In genomic region chr6:1027795-1028569, GRCh38 we compare ENCODE assay signal across 26 cellular contexts.
DNase-seq lines count a peak whose midpoint lies in the region; ATAC-seq and TF ChIP-seq lines count a peak whose summit lies in the region.
"Had no signal": no experiment of that assay in that cellular context is flagged by ENCODE, and none has a peak within 500 bp of the region (broad histone marks: within the 10 kb centered on the region; RNA-seq: fewer than 3 reads in every experiment).

No MANE protein-coding gene starts in this region.

- no peaks in the 10 kb centered on the region for H3K36me3 ChIP-seq in body of pancreas (replicated peaks in 1 of 2; ENCODE audit: insufficient read depth in 1 of 2, low read depth in 2 of 2)
- H3K36me3 ChIP-seq: breast epithelium, colonic mucosa, suprapubic skin had no signal

- peaks cover 18% of the 10 kb centered on the region for H3K27me3 Mint-ChIP-seq in nephron progenitor cell (ENCODE audit: low read depth, poor library complexity)

- intact Hi-C loops in body of pancreas (cut with DNase I): no loop called here

- H3K27ac Mint-ChIP-seq in nephron progenitor cell: peak overlapping the region; percentile 89
- H3K27ac Mint-ChIP-seq: activated B cell treated with CpG ODN at 0.5 μM for 24 hours; activated CD4-positive, alpha-beta memory T cell treated with anti-CD3 and anti-CD28 coated beads, Interleukin-2, amount 10 ng/mL, durations not matched to agents 7 days and 5 days; CD8-positive, alpha-beta T cell; immature natural killer cell; stimulated activated memory B cell treated with anti-CD40 and anti-IgM and Interleukin-4, amounts not matched to agents 10 μg/mL and 1 μg/mL and 100 μg/mL, for 72 hours had no signal

- H3K27ac ChIP-seq in foreskin keratinocyte (no peak overlapping the region), body of pancreas (no peak overlapping the region)
- H3K27ac ChIP-seq: breast epithelium, colonic mucosa, psoas muscle, suprapubic skin had no signal

- peak; percentile 25 for DNase-seq in ELF-1 (ENCODE audit: low read depth, low spot score)
- peak; percentile 7 for DNase-seq in HT1080 (ENCODE audit: low read depth)
- peak in 1 of 2 donors; percentile 12 for DNase-seq in foreskin keratinocyte
- DNase-seq in nephron progenitor cell: no peak
- no peak for DNase-seq in Ammon's horn (ENCODE audit: low spot score)
- DNase-seq in body of pancreas: no peak
- DNase-seq: activated B cell treated with CpG ODN at 0.5 μM for 24 hours; activated CD4-positive, alpha-beta memory T cell treated with anti-CD3 and anti-CD28 coated beads, Interleukin-2, amount 10 ng/mL, durations not matched to agents 7 days and 5 days; activated gamma-delta T cell treated with Interleukin-2 at 50 U/mL for 16 hours; activated T-cell treated with anti-CD3 and anti-CD28 coated beads for 4 hours; CD8-positive, alpha-beta T cell; colonic mucosa; GOT3; immature natural killer cell; Karpas-422; NCI-H187 treated with DMSO at 0.1 percent for 48 hours; NCI-H69; psoas muscle; stimulated activated CD4-positive, alpha-beta T cell treated with anti-CD3 and anti-CD28 coated beads, Interleukin-2, amount 100 ng/mL, for 24 hours had no signal

- no peaks in the 10 kb centered on the region for H3K9me3 ChIP-seq in body of pancreas
- H3K9me3 ChIP-seq: colonic mucosa, suprapubic skin had no signal

- peaks cover 16% of the 10 kb centered on the region for H3K36me3 Mint-ChIP-seq in nephron progenitor cell (ENCODE audit: low read depth)
- H3K36me3 Mint-ChIP-seq: CD8-positive, alpha-beta T cell; immature natural killer cell; stimulated activated memory B cell treated with anti-CD40 and anti-IgM and Interleukin-4, amounts not matched to agents 10 μg/mL and 1 μg/mL and 100 μg/mL, for 72 hours had no signal

- H3K4me3 Mint-ChIP-seq in nephron progenitor cell: no peak overlapping the region
- H3K4me3 Mint-ChIP-seq: activated B cell treated with CpG ODN at 0.5 μM for 24 hours; activated CD4-positive, alpha-beta memory T cell treated with anti-CD3 and anti-CD28 coated beads, Interleukin-2, amount 10 ng/mL, durations not matched to agents 7 days and 5 days; CD8-positive, alpha-beta T cell; immature natural killer cell; stimulated activated memory B cell treated with anti-CD40 and anti-IgM and Interleukin-4, amounts not matched to agents 10 μg/mL and 1 μg/mL and 100 μg/mL, for 72 hours had no signal

- H3K27me3 ChIP-seq in foreskin keratinocyte (no peaks in the 10 kb centered on the region), body of pancreas (no peaks in the 10 kb centered on the region)
- H3K27me3 ChIP-seq: breast epithelium, colonic mucosa, suprapubic skin had no signal

- 84 to 85% methylated on average over 9 of the region's 9 CpGs for WGBS in body of pancreas, 2 donors

- peaks cover 45% of the 10 kb centered on the region for H3K4me1 Mint-ChIP-seq in nephron progenitor cell
- H3K4me1 Mint-ChIP-seq: activated B cell treated with CpG ODN at 0.5 μM for 24 hours; activated CD4-positive, alpha-beta memory T cell treated with anti-CD3 and anti-CD28 coated beads, Interleukin-2, amount 10 ng/mL, durations not matched to agents 7 days and 5 days; immature natural killer cell; stimulated activated memory B cell treated with anti-CD40 and anti-IgM and Interleukin-4, amounts not matched to agents 10 μg/mL and 1 μg/mL and 100 μg/mL, for 72 hours had no signal

- TF ChIP-seq CTCF in foreskin keratinocyte (conservative IDR thresholded peaks at IDR 0.05) (no peak), nephron progenitor cell (IDR thresholded peaks at IDR 0.05) (no peak), body of pancreas (IDR thresholded peaks at IDR 0.05) (no peak)

- no peak for TF ChIP-seq POLR2A in body of pancreas (IDR thresholded peaks at IDR 0.05)

- H3K9me3 Mint-ChIP-seq in nephron progenitor cell: peaks cover 34% of the 10 kb centered on the region
- H3K9me3 Mint-ChIP-seq: activated CD4-positive, alpha-beta memory T cell treated with anti-CD3 and anti-CD28 coated beads, Interleukin-2, amount 10 ng/mL, durations not matched to agents 7 days and 5 days; CD8-positive, alpha-beta T cell; immature natural killer cell had no signal

- H3K4me1 ChIP-seq in foreskin keratinocyte (no peaks in the 10 kb centered on the region), body of pancreas (no peaks in the 10 kb centered on the region)
- H3K4me1 ChIP-seq: breast epithelium, colonic mucosa, psoas muscle had no signal

- H3K4me3 ChIP-seq in body of pancreas: no peak overlapping the region
- H3K4me3 ChIP-seq: breast epithelium, colonic mucosa, psoas muscle, skin epidermis, suprapubic skin had no signal

- ATAC-seq in foreskin keratinocyte (peak; percentile 57), GM18873 (IDR thresholded peaks at IDR 0.05; ENCODE audit: low FRiP score, unreplicated experiment) (no peak), HG03135 (IDR thresholded peaks at IDR 0.05; ENCODE audit: unreplicated experiment) (no peak), body of pancreas (no peak)
- ATAC-seq: CD8-positive, alpha-beta T cell; psoas muscle; SK-N-SH treated with all-trans-retinoic acid at 6 μM for 48 hours; stimulated activated memory B cell treated with anti-CD40 and anti-IgM and Interleukin-4, amounts not matched to agents 10 μg/mL and 1 μg/mL and 100 μg/mL, for 72 hours had no signal

Comparison
In these comparisons a context has a peak if more than half of its experiments do, and no peak if none do; other contexts are left out.
1. DNase-seq: peak in ELF-1 (single experiment) and HT1080 (single experiment); none in nephron progenitor cell (single experiment), Ammon's horn (single experiment) and body of pancreas (0 of 4).